Comparison of ENCODE assay signal across 9 cellular contexts in genomic region chr5:4868140-4868735, GRCh38.
A peak's percentile ranks its signal among the peaks of the same experiment; 100 is the strongest.
DNase-seq lines count a peak whose midpoint lies in the region; ATAC-seq and TF ChIP-seq lines count a peak whose summit lies in the region.
"Had no signal": no experiment of that assay in that cellular context is flagged by ENCODE, and none has a peak within 500 bp of the region (broad histone marks: within the 10 kb centered on the region; RNA-seq: fewer than 3 reads in every experiment).

No MANE protein-coding gene starts in this region.

- peak in 3 of 4 experiments; percentile 31 to 66 (median 44) for TF ChIP-seq CTCF in gastroesophageal sphincter (IDR thresholded peaks at IDR 0.05)
- peak; percentile 21 to 59 (median 44) for TF ChIP-seq CTCF in prostate gland (IDR thresholded peaks at IDR 0.05)

- no peak for TF ChIP-seq POLR2A in gastroesophageal sphincter (IDR thresholded peaks at IDR 0.05)
- TF ChIP-seq POLR2A in prostate gland (IDR thresholded peaks at IDR 0.05): no peak

- H3K27me3 ChIP-seq in gastroesophageal sphincter: peaks cover 3% of the 10 kb centered on the region
- peaks cover 7% of the 10 kb centered on the region for H3K27me3 ChIP-seq in prostate gland (replicated peaks; ENCODE audit: insufficient read depth)

- H3K4me1 ChIP-seq in gastroesophageal sphincter (no peaks in the 10 kb centered on the region), prostate gland (replicated peaks) (no peaks in the 10 kb centered on the region)

- DNase-seq in NCI-H2081 (lab: John Stamatoyannopoulos, UW): peak; percentile 38 to 62
- DNase-seq in NCI-H2081 treated with DMSO at 0.1 percent for 48 hours (lab: John Stamatoyannopoulos, UW): no peak
- peak; percentile 36 for DNase-seq in NCI-H128 (lab: John Stamatoyannopoulos, UW; ENCODE audit: unreplicated experiment)
- peak; percentile 60 to 68 for DNase-seq in activated CD4-positive, alpha-beta T cell treated with anti-CD3 and anti-CD28 coated beads, Interleukin-2, amount 50 U/mL, for 48 hours
- no peak for DNase-seq in prostate gland (ENCODE audit: low spot score)
- DNase-seq in mesenteric fat pad (ENCODE audit: low spot score): no peak
- DNase-seq: activated naive CD8-positive, alpha-beta T cell treated with anti-CD3 and anti-CD28 coated beads, Interleukin-2, amount 10 ng/mL, durations not matched to agents 7 days and 5 days had no signal

- ATAC-seq in GM21390 (IDR thresholded peaks at IDR 0.05; ENCODE audit: unreplicated experiment): peak; percentile 67
- ATAC-seq in gastroesophageal sphincter: no peak

- TF ChIP-seq EP300 in gastroesophageal sphincter (IDR thresholded peaks at IDR 0.05): no peak

- 29 to 47% methylated on average over 7 to 9 of the region's 9 CpGs for WGBS in gastroesophageal sphincter (ENCODE audit: low coverage in 1 of 2), 2 donors
- WGBS in prostate gland: 42% methylated on average over 9 of the region's 9 CpGs

- no peak overlapping the region for H3K4me3 ChIP-seq in gastroesophageal sphincter
- no peak overlapping the region for H3K4me3 ChIP-seq in prostate gland

- H3K9me3 ChIP-seq in gastroesophageal sphincter (no peaks in the 10 kb centered on the region), prostate gland (no peaks in the 10 kb centered on the region)

- H3K36me3 ChIP-seq in gastroesophageal sphincter: no peaks in the 10 kb centered on the region
- H3K36me3 ChIP-seq in prostate gland: no peaks in the 10 kb centered on the region

- H3K27ac ChIP-seq in gastroesophageal sphincter (no peak overlapping the region), prostate gland (no peak overlapping the region)

- intact Hi-C loops in prostate gland (cut with DNase I): no loop called here

Comparison
In these comparisons a context has a peak if more than half of its experiments do, and no peak if none do; other contexts are left out.
1. DNase-seq: peak in NCI-H2081 (2 of 2), NCI-H128 (single experiment) and activated CD4-positive, alpha-beta T cell treated with anti-CD3 and anti-CD28 coated beads, Interleukin-2, amount 50 U/mL, for 48 hours (2 of 2); none in NCI-H2081 treated with DMSO at 0.1 percent for 48 hours (single experiment), prostate gland (single experiment) and mesenteric fat pad (single experiment).